19 cellular contexts compared by ENCODE assay signal in the genomic region with DNA sequence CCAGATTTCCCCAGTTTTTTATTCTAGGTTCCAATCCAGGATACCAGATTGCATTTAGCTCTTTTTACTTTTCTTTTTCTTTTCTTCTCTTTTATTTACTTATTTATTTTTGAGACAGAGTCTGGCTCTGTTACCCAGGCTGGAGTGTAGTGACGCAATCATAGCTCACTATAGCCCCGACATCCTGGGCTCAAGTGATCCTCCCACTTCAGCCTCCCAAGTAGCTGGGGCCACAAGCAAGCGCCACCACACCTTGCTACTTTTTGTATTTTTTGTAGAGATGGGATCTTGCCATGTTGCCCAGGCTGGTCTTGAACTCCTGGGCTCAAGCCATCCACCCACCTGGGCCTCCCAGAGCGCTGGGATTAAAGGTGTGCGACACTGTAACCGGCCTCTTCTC. TPM values are rescaled to one million over a fixed set of nuclear protein-coding genes. Genes with fewer than 3 reads are reported as not detected.
A peak's percentile ranks its signal among the peaks of the same experiment; 100 is the strongest.
DNase-seq lines count a peak whose midpoint lies in the region; ATAC-seq, FAIRE-seq and TF ChIP-seq lines count a peak whose summit lies in the region.
"Had no signal": no experiment of that assay in that cellular context is flagged by ENCODE, and none has a peak within 500 bp of the region (broad histone marks: within the 10 kb centered on the region; RNA-seq: fewer than 3 reads in every experiment).

No MANE protein-coding gene starts in this region.

- no peak overlapping the region for H4K8ac ChIP-seq in mesenchymal stem cell (ENCODE audit: low read length)

- no peak overlapping the region for H3K14ac ChIP-seq in mesenchymal stem cell (ENCODE audit: low read length in 2 of 2)

- no peak overlapping the region for H3K27ac Mint-ChIP-seq in activated T-helper 1 cell treated with anti-CD3 and anti-CD28 coated beads, Interleukin-12 subunit alpha, Interleukin-12 subunit beta, Interleukin-2, Interleukin-4 antibody, amounts not matched to agents 30 ng/mL and 10 ng/mL and 1 ng/mL, durations not matched to agents 14 hours and 24 hours and 36 hours

- ATAC-seq in HepG2: no peak
- ATAC-seq in right lobe of liver: no peak
- ATAC-seq in HG03442 (IDR thresholded peaks at IDR 0.05; ENCODE audit: unreplicated experiment): no peak
- ATAC-seq: PC-3 had no signal

- intact Hi-C loops in HepG2 (cut with micrococcal nuclease; ENCODE audit: unreplicated experiment): loop anchor here (5.0 kb wide), 1 partner anchor 39 kb away; no protein-coding TSS in a partner anchor
- intact Hi-C loops in right lobe of liver (cut with DNase I): no loop called here
- intact Hi-C loops in activated T-helper 1 cell treated with anti-CD3 and anti-CD28 coated beads, Interleukin-12 subunit alpha, Interleukin-12 subunit beta, Interleukin-2, Interleukin-4 antibody, amounts not matched to agents 30 ng/mL and 10 ng/mL and 1 ng/mL, durations not matched to agents 14 hours and 24 hours and 36 hours (cut with micrococcal nuclease): no loop called here

- H3K36me3 Mint-ChIP-seq in activated T-helper 1 cell treated with anti-CD3 and anti-CD28 coated beads, Interleukin-12 subunit alpha, Interleukin-12 subunit beta, Interleukin-2, Interleukin-4 antibody, amounts not matched to agents 30 ng/mL and 10 ng/mL and 1 ng/mL, durations not matched to agents 14 hours and 24 hours and 36 hours (ENCODE audit: low read depth): peaks cover 2% of the 10 kb centered on the region

- H3K9me3 ChIP-seq in HepG2 (ENCODE audit: low read length) (no peaks in the 10 kb centered on the region), right lobe of liver (no peaks in the 10 kb centered on the region), mesenchymal stem cell (ENCODE audit: control insufficient read depth, low read length) (no peaks in the 10 kb centered on the region), subcutaneous abdominal adipose tissue (ENCODE audit: control insufficient read depth in 5 of 5, low read length in 5 of 5) (no peaks in the 10 kb centered on the region)

- no peak overlapping the region for H3K4me3 ChIP-seq in HepG2 (replicated peaks in 1 of 3; ENCODE audit: insufficient read depth in 1 of 3, low read depth in 2 of 3, low read length in 3 of 3)
- no peak overlapping the region for H3K4me3 ChIP-seq in right lobe of liver
- no peak overlapping the region for H3K4me3 ChIP-seq in mesenchymal stem cell (ENCODE audit: insufficient read depth in 1 of 2, low read depth in 1 of 2, low read length in 2 of 2)
- H3K4me3 ChIP-seq in subcutaneous abdominal adipose tissue (ENCODE audit: low read depth in 1 of 5, low read length in 5 of 5): no peak overlapping the region

- TF ChIP-seq POLR2A in HepG2 (IDR thresholded peaks at IDR 0.05; ENCODE audit: insufficient read depth in 1 of 2, low read depth in 2 of 2, low read length in 2 of 2): no peak
- no peak for TF ChIP-seq POLR2A in right lobe of liver (IDR thresholded peaks at IDR 0.05)

- H2AK5ac ChIP-seq in mesenchymal stem cell (ENCODE audit: low read length, severe bottlenecking): no peak overlapping the region

- TF ChIP-seq EP300 in HepG2 (IDR thresholded peaks at IDR 0.05; ENCODE audit: low read depth in 2 of 2, low read length in 2 of 2) (no peak), HepG2 (CRISPR knock-in tag; IDR thresholded peaks at IDR 0.05; ENCODE audit: borderline replicate concordance) (no peak)

- peaks cover 26% of the 10 kb centered on the region for H3K79me1 ChIP-seq in mesenchymal stem cell (replicated peaks; ENCODE audit: low read length, poor library complexity, severe bottlenecking)

- H2AFZ ChIP-seq in HepG2 (ENCODE audit: low read length): no peak overlapping the region
- no peak overlapping the region for H2AFZ ChIP-seq in mesenchymal stem cell (ENCODE audit: low read depth, low read length)

- no peak overlapping the region for H3K27ac ChIP-seq in HepG2 (ENCODE audit: extremely low read length, insufficient read depth, low read length)
- no peak overlapping the region for H3K27ac ChIP-seq in right lobe of liver
- no peak overlapping the region for H3K27ac ChIP-seq in mesenchymal stem cell (ENCODE audit: low read length, poor library complexity, severe bottlenecking)
- H3K27ac ChIP-seq in subcutaneous abdominal adipose tissue (ENCODE audit: low read depth, low read length): peak overlapping the region; percentile 86
- H3K27ac ChIP-seq: C4-2B had no signal

- no peak overlapping the region for H3K4ac ChIP-seq in mesenchymal stem cell (ENCODE audit: low read depth in 1 of 2, low read length in 2 of 2)

- H3K18ac ChIP-seq in mesenchymal stem cell (ENCODE audit: low read depth in 1 of 2, low read length in 2 of 2): no peak overlapping the region

- 91% methylated on average over 6 of the region's 6 CpGs for WGBS in HepG2 (ENCODE audit: low lambda C conversion rate)
- 79% methylated on average over 6 of the region's 6 CpGs for WGBS in right lobe of liver (ENCODE audit: insufficient coverage, low coverage, low lambda C conversion rate, missing lambda C conversion rate)
- WGBS in mesenchymal stem cell: 94% methylated on average over 5 of the region's 6 CpGs

- TF ChIP-seq CTCF in HepG2 (CRISPR knock-in tag; IDR thresholded peaks at IDR 0.05) (no peak), right lobe of liver (IDR thresholded peaks at IDR 0.05) (no peak)

- H3K79me2 ChIP-seq in HepG2 (ENCODE audit: insufficient read depth, low read length): no peaks in the 10 kb centered on the region

- no peak overlapping the region for H2BK15ac ChIP-seq in mesenchymal stem cell (ENCODE audit: low read depth, poor library complexity, severe bottlenecking)

- no peak for TF ChIP-seq RAD21 in HepG2 (CRISPR knock-in tag; IDR thresholded peaks at IDR 0.05)

- no peak overlapping the region for H2BK12ac ChIP-seq in mesenchymal stem cell (ENCODE audit: low read length in 2 of 2)

- H4K91ac ChIP-seq in mesenchymal stem cell (ENCODE audit: low read length): no peak overlapping the region

- H3K9ac ChIP-seq in HepG2 (ENCODE audit: insufficient read depth, low read depth, low read length) (no peak overlapping the region), mesenchymal stem cell (ENCODE audit: low read length) (peak overlapping the region; percentile 28), subcutaneous abdominal adipose tissue (ENCODE audit: low read length in 5 of 5) (no peak overlapping the region)

- no peaks in the 10 kb centered on the region; the same call in 1 of the 2 replicates for H4K20me1 ChIP-seq in HepG2 (ENCODE audit: insufficient read depth, low read length)

- no TSS peak for BruUV-seq in HepG2 (replicated peaks; lab: Mats Ljungman, UMichigan)

- H3K27me3 ChIP-seq in HepG2 (ENCODE audit: control insufficient read depth in 1 of 2, insufficient read depth in 2 of 2, low read length in 2 of 2) (no peaks in the 10 kb centered on the region), right lobe of liver (no peaks in the 10 kb centered on the region), mesenchymal stem cell (ENCODE audit: control insufficient read depth in 1 of 2, insufficient read depth in 1 of 2, low read length in 2 of 2) (no peaks in the 10 kb centered on the region), subcutaneous abdominal adipose tissue (ENCODE audit: control insufficient read depth in 5 of 5, insufficient read depth in 4 of 5, low read length in 5 of 5) (no peaks in the 10 kb centered on the region)

- POLR2A ChIA-PET in HepG2 (lab: Yijun Ruan, JAX): interaction anchor here (0.8 to 3.8 kb wide), 4 partner anchors 17 to 48 kb away, joined by 3 to 13 read pairs (median 5); a partner anchor contains a TSS

- H3K9me3 Mint-ChIP-seq in activated T-helper 1 cell treated with anti-CD3 and anti-CD28 coated beads, Interleukin-12 subunit alpha, Interleukin-12 subunit beta, Interleukin-2, Interleukin-4 antibody, amounts not matched to agents 30 ng/mL and 10 ng/mL and 1 ng/mL, durations not matched to agents 14 hours and 24 hours and 36 hours: no peaks in the 10 kb centered on the region

- H3K4me2 ChIP-seq in HepG2 (ENCODE audit: low read depth, low read length) (no peak overlapping the region), mesenchymal stem cell (ENCODE audit: low read length, poor library complexity, severe bottlenecking) (no peak overlapping the region)

- no peak overlapping the region for H2BK5ac ChIP-seq in mesenchymal stem cell (ENCODE audit: low read depth, low read length, poor library complexity, severe bottlenecking)

- peaks cover 4% of the 10 kb centered on the region for H3K27me3 Mint-ChIP-seq in activated T-helper 1 cell treated with anti-CD3 and anti-CD28 coated beads, Interleukin-12 subunit alpha, Interleukin-12 subunit beta, Interleukin-2, Interleukin-4 antibody, amounts not matched to agents 30 ng/mL and 10 ng/mL and 1 ng/mL, durations not matched to agents 14 hours and 24 hours and 36 hours (ENCODE audit: insufficient read depth)

- DNase-seq in HepG2 (ENCODE audit: low spot score) (no peak), right lobe of liver (no peak), mesenchymal stem cell (no peak)
- DNase-seq in stimulated activated CD4-positive, alpha-beta T cell treated with anti-CD3 and anti-CD28 coated beads, Interleukin-2, amount 100 ng/mL, for 48 hours: no peak
- DNase-seq in activated T-helper 1 cell treated with anti-CD3 and anti-CD28 coated beads, Interleukin-12 subunit alpha, Interleukin-12 subunit beta, Interleukin-2, Interleukin-4 antibody, amounts not matched to agents 30 ng/mL and 10 ng/mL and 1 ng/mL, durations not matched to agents 14 hours and 24 hours and 36 hours (ENCODE audit: low spot score): no peak
- DNase-seq: DMS 273 treated with DMSO at 0.1 percent for 48 hours, GDM1, GOT3, KG1, NCI-H1048, NCI-H1436 treated with DMSO at 0.1 percent for 48 hours, NCI-H2029 treated with DMSO at 0.1 percent for 48 hours, NCI-H2171 treated with DMSO at 0.1 percent for 48 hours, NCI-H748 treated with DMSO at 0.1 percent for 48 hours, PC-3 had no signal

- no peak overlapping the region for H3K4me3 Mint-ChIP-seq in activated T-helper 1 cell treated with anti-CD3 and anti-CD28 coated beads, Interleukin-12 subunit alpha, Interleukin-12 subunit beta, Interleukin-2, Interleukin-4 antibody, amounts not matched to agents 30 ng/mL and 10 ng/mL and 1 ng/mL, durations not matched to agents 14 hours and 24 hours and 36 hours

- CTCF ChIA-PET in HepG2 (lab: Yijun Ruan, JAX; ENCODE audit: low intra/inter-chr PET ratio, low total read pairs): interaction anchor here (1.3 kb wide), 1 partner anchor 38 kb away, joined by 3 read pairs; no protein-coding TSS in a partner anchor

- in situ Hi-C loops in HepG2 (cut with HindIII; ENCODE audit: extremely low pct_ligation_motif_present, low pct_unique_long_range_greater_than_20kb): loop anchor here (5.0 kb wide), 2 partner anchors 81 to 104 kb away; no protein-coding TSS in a partner anchor

- H3K23ac ChIP-seq in mesenchymal stem cell (ENCODE audit: low read length in 2 of 2): no peak overlapping the region

- peaks cover 12% of the 10 kb centered on the region for H3K4me1 ChIP-seq in HepG2 (ENCODE audit: insufficient read depth, low read length)
- peaks cover 0 to 24% (median 8%) of the 10 kb centered on the region in 4 donors for H3K4me1 ChIP-seq in right lobe of liver
- peaks cover 11% of the 10 kb centered on the region for H3K4me1 ChIP-seq in mesenchymal stem cell (ENCODE audit: control insufficient read depth, insufficient read depth, low read depth, low read length)
- peaks cover 10 to 82% (median 64%) of the 10 kb centered on the region in 5 donors for H3K4me1 ChIP-seq in subcutaneous abdominal adipose tissue (ENCODE audit: control insufficient read depth in 5 of 5, insufficient read depth in 5 of 5, low read length in 5 of 5)

- no peak for FAIRE-seq in HepG2 (lab: Jason Lieb, UNC)
- FAIRE-seq: GM12891 had no signal

- H3K36me3 ChIP-seq in HepG2 (replicated peaks in 1 of 2; ENCODE audit: control insufficient read depth in 1 of 2, insufficient read depth in 2 of 2, low read length in 2 of 2): peaks cover 44 to 70% of the 10 kb centered on the region in 2 experiments
- H3K36me3 ChIP-seq in right lobe of liver: peaks cover 0 to 13% (median 0%) of the 10 kb centered on the region in 4 donors
- peaks cover 70 to 90% of the 10 kb centered on the region in 2 experiments for H3K36me3 ChIP-seq in mesenchymal stem cell (ENCODE audit: control insufficient read depth in 1 of 2, insufficient read depth in 2 of 2, low read depth in 1 of 2, low read length in 2 of 2)
- peaks cover 19 to 95% (median 86%) of the 10 kb centered on the region in 5 donors for H3K36me3 ChIP-seq in subcutaneous abdominal adipose tissue (ENCODE audit: control insufficient read depth in 5 of 5, insufficient read depth in 5 of 5, low read length in 5 of 5)

- peaks cover 12% of the 10 kb centered on the region for H3K4me1 Mint-ChIP-seq in activated T-helper 1 cell treated with anti-CD3 and anti-CD28 coated beads, Interleukin-12 subunit alpha, Interleukin-12 subunit beta, Interleukin-2, Interleukin-4 antibody, amounts not matched to agents 30 ng/mL and 10 ng/mL and 1 ng/mL, durations not matched to agents 14 hours and 24 hours and 36 hours (ENCODE audit: low read depth)

- H2BK120ac ChIP-seq in mesenchymal stem cell (ENCODE audit: low read depth, low read length): no peak overlapping the region

RNA-seq across cellular contexts. Expression of a gene that starts 48.4 kb away (rescaled TPM):
- total RNA-seq in HepG2 (2016; rRNA removed; fragmentation: Illumina TruSeq; extraction: Trizol) (126 and 307 TPM in 2 replicates), right lobe of liver (10 to 100 TPM; 23.1 to 96.9 (median 38.8) TPM)
- total RNA-seq in HepG2 (2016; cell fraction: cytosol; rRNA removed; fragmentation: Illumina TruSeq; extraction: Trizol; ENCODE audit: low read depth): 56.0 and 58.2 TPM in 2 replicates
- 125 and 311 TPM in 2 replicates for total RNA-seq in HepG2 (2016; cell fraction: insoluble cytoplasmic fraction; rRNA removed; fragmentation: Illumina TruSeq; extraction: Trizol)
- 102 and 113 TPM in 2 replicates for total RNA-seq in HepG2 (2016; cell fraction: membrane; rRNA removed; fragmentation: Illumina TruSeq; extraction: Trizol)
- total RNA-seq in HepG2 (2016; cell fraction: nucleus; rRNA removed; fragmentation: Illumina TruSeq; extraction: Trizol): 251 and 294 TPM in 2 replicates
- 294 and 436 TPM in 2 replicates for polyA plus RNA-seq in HepG2 (2011; rRNA removed)
- 396 and 404 TPM in 2 replicates for polyA plus RNA-seq in HepG2 (2011; cell fraction: cytosol; rRNA removed)
- 430 and 447 TPM in 2 replicates for polyA plus RNA-seq in HepG2 (2011; cell fraction: nucleus; rRNA removed)
- polyA plus RNA-seq in HepG2 (2012): 349 and 423 TPM in 2 replicates
- polyA plus RNA-seq in HepG2 (2016; cell fraction: cytosol; fragmentation: Illumina TruSeq; extraction: Trizol; ENCODE audit: low read depth): 57.9 and 60.7 TPM in 2 replicates
- 115 and 123 TPM in 2 replicates for polyA plus RNA-seq in HepG2 (2016; cell fraction: insoluble cytoplasmic fraction; fragmentation: Illumina TruSeq; extraction: Trizol; ENCODE audit: low read depth)
- polyA plus RNA-seq in HepG2 (2016; cell fraction: membrane; fragmentation: Illumina TruSeq; extraction: Trizol; ENCODE audit: low read depth): 77.0 and 92.1 TPM in 2 replicates
- polyA plus RNA-seq in HepG2 (2016; cell fraction: nucleus; fragmentation: Illumina TruSeq; extraction: Trizol; ENCODE audit: insufficient read depth, low read depth): 379 and 400 TPM in 2 replicates
- 66.7 and 379 TPM in 2 replicates for polyA minus RNA-seq in HepG2 (2011; rRNA and poly(A)+ RNA removed; ENCODE audit: low replicate concordance)
- 132 and 185 TPM in 2 replicates for polyA minus RNA-seq in HepG2 (2011; cell fraction: cytosol; rRNA and poly(A)+ RNA removed)
- 122 and 168 TPM in 2 replicates for polyA minus RNA-seq in HepG2 (2011; cell fraction: nucleus; rRNA and poly(A)+ RNA removed)
- polyA plus RNA-seq in mesenchymal stem cell (2013, experiment 1 of 2): 196 TPM
- polyA plus RNA-seq in mesenchymal stem cell (2013, experiment 2 of 2): 192 TPM
- total RNA-seq in activated T-helper 1 cell treated with anti-CD3 and anti-CD28 coated beads, Interleukin-12 subunit alpha, Interleukin-12 subunit beta, Interleukin-2, Interleukin-4 antibody, amounts not matched to agents 30 ng/mL and 10 ng/mL and 1 ng/mL, durations not matched to agents 14 hours and 24 hours and 36 hours: 1.5 and 2.5 TPM in 2 replicates

RNA-seq across cellular contexts. Expression of a gene that starts 53.7 kb away (rescaled TPM):
- total RNA-seq in HepG2 (2016; rRNA removed; fragmentation: Illumina TruSeq; extraction: Trizol) (26.0 and 43.6 TPM in 2 replicates), right lobe of liver (100 to 1,000 TPM; 232 to 655 (median 443) TPM)
- total RNA-seq in HepG2 (2016; cell fraction: cytosol; rRNA removed; fragmentation: Illumina TruSeq; extraction: Trizol; ENCODE audit: low read depth): 3.9 and 6.1 TPM in 2 replicates
- total RNA-seq in HepG2 (2016; cell fraction: insoluble cytoplasmic fraction; rRNA removed; fragmentation: Illumina TruSeq; extraction: Trizol): 25.0 and 46.7 TPM in 2 replicates
- 13.4 and 15.9 TPM in 2 replicates for total RNA-seq in HepG2 (2016; cell fraction: membrane; rRNA removed; fragmentation: Illumina TruSeq; extraction: Trizol)
- total RNA-seq in HepG2 (2016; cell fraction: nucleus; rRNA removed; fragmentation: Illumina TruSeq; extraction: Trizol): 41.3 and 43.8 TPM in 2 replicates
- polyA plus RNA-seq in HepG2 (2011; rRNA removed): 165 and 166 TPM in 2 replicates
- polyA plus RNA-seq in HepG2 (2011; cell fraction: cytosol; rRNA removed): 92.7 and 157 TPM in 2 replicates
- 23.0 and 39.1 TPM in 2 replicates for polyA plus RNA-seq in HepG2 (2011; cell fraction: nucleus; rRNA removed)
- polyA plus RNA-seq in HepG2 (2012): 133 and 173 TPM in 2 replicates
- polyA plus RNA-seq in HepG2 (2016; cell fraction: cytosol; fragmentation: Illumina TruSeq; extraction: Trizol; ENCODE audit: low read depth): 3.2 and 4.0 TPM in 2 replicates
- polyA plus RNA-seq in HepG2 (2016; cell fraction: insoluble cytoplasmic fraction; fragmentation: Illumina TruSeq; extraction: Trizol; ENCODE audit: low read depth): 31.1 and 33.2 TPM in 2 replicates
- polyA plus RNA-seq in HepG2 (2016; cell fraction: membrane; fragmentation: Illumina TruSeq; extraction: Trizol; ENCODE audit: low read depth): 7.2 and 8.6 TPM in 2 replicates
- 64.0 and 71.6 TPM in 2 replicates for polyA plus RNA-seq in HepG2 (2016; cell fraction: nucleus; fragmentation: Illumina TruSeq; extraction: Trizol; ENCODE audit: insufficient read depth, low read depth)
- polyA minus RNA-seq in HepG2 (2011; rRNA and poly(A)+ RNA removed; ENCODE audit: low replicate concordance): 94.3 and 94.7 TPM in 2 replicates
- 96.8 and 115 TPM in 2 replicates for polyA minus RNA-seq in HepG2 (2011; cell fraction: cytosol; rRNA and poly(A)+ RNA removed)
- 47.3 and 69.9 TPM in 2 replicates for polyA minus RNA-seq in HepG2 (2011; cell fraction: nucleus; rRNA and poly(A)+ RNA removed)
- polyA plus RNA-seq in mesenchymal stem cell (2013, experiment 1 of 2): 298 TPM
- 315 TPM for polyA plus RNA-seq in mesenchymal stem cell (2013, experiment 2 of 2)
- total RNA-seq in activated T-helper 1 cell treated with anti-CD3 and anti-CD28 coated beads, Interleukin-12 subunit alpha, Interleukin-12 subunit beta, Interleukin-2, Interleukin-4 antibody, amounts not matched to agents 30 ng/mL and 10 ng/mL and 1 ng/mL, durations not matched to agents 14 hours and 24 hours and 36 hours: 51.1 and 51.7 TPM in 2 replicates
